29 cellular contexts compared by ENCODE assay signal in the genomic region with DNA sequence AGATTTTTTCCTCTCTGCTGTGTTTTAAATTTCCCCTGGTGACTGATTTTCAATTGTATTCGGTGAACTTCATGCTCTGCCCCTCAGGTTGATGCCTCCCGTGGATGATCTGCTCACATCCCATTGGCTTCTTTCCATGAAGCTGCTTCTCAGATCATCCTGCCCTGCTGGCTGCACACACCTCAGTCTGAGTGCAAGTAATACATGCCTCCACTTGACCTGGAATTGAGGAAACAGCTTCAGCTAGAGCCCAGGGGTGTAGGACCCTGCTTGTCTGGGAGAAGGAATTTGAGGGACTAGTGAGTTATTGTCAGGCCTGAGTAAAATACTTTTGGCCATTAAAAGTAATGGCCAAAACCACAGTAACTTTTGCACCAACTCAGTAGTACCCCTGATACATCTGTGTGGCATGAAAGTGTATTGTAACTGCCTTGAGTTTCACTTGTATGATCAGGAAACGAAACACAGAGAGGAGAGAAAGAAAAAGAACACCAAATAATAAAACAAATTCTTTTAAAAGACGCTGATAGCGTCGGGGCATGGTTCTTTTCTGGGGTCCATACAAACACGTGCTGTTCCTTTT.
DNase-seq lines count a peak whose midpoint lies in the region; ATAC-seq and TF ChIP-seq lines count a peak whose summit lies in the region.
"Had no signal": no experiment of that assay in that cellular context is flagged by ENCODE, and none has a peak within 500 bp of the region (broad histone marks: within the 10 kb centered on the region; RNA-seq: fewer than 3 reads in every experiment).

No MANE protein-coding gene starts in this region.

- ATAC-seq in GM18498 (IDR thresholded peaks at IDR 0.05; ENCODE audit: unreplicated experiment) (peak; percentile 71), GM19351 (IDR thresholded peaks at IDR 0.05; ENCODE audit: unreplicated experiment) (peak; percentile 66), HG03354 (IDR thresholded peaks at IDR 0.05; ENCODE audit: poor library complexity, severe bottlenecking, unreplicated experiment) (peak; percentile 68), HG02970 (IDR thresholded peaks at IDR 0.05; ENCODE audit: low FRiP score, unreplicated experiment) (no peak)
- ATAC-seq: A549, gastrocnemius medialis, right lobe of liver, T-cell had no signal

- DNase-seq in epithelial cell of esophagus (ENCODE audit: low read depth) (peak; percentile 70), UCSD-AML1 (lab: John Stamatoyannopoulos, UW; ENCODE audit: unreplicated experiment) (no peak), NCI-H774 (lab: John Stamatoyannopoulos, UW) (no peak), SIG-M5 (lab: John Stamatoyannopoulos, UW) (no peak)
- DNase-seq: activated B cell treated with CpG ODN at 0.5 μM for 24 hours; activated gamma-delta T cell treated with Interleukin-2 at 50 U/mL for 16 hours; activated naive CD8-positive, alpha-beta T cell treated with anti-CD3 and anti-CD28 coated beads, Interleukin-2, amount 10 ng/mL, durations not matched to agents 7 days and 5 days; activated T-cell treated with anti-CD3 and anti-CD28 coated beads, Interleukin-2, amount 50 U/mL, for 24 hours; dermis blood vessel endothelial cell; DND-41; gastrocnemius medialis; GF-D8; IMR-90; midbrain; naive B cell; NCI-H1048; NCI-H2107; NCI-H510A; occipital lobe; right lobe of liver; stomach; T-cell had no signal

- no peak overlapping the region for H3K4me3 ChIP-seq in epithelial cell of esophagus (ENCODE audit: low read length)
- H3K4me3 ChIP-seq: A549, gastrocnemius medialis, prostate gland, right lobe of liver, stomach, vagina had no signal

- no peak for TF ChIP-seq CTCF in epithelial cell of esophagus (IDR thresholded peaks at IDR 0.05; ENCODE audit: insufficient read depth, low read depth, low read length, missing control alignments)
